In genomic region chr7:142716596-142716995, GRCh38 we compare ENCODE assay signal across 25 cellular contexts. TPM values are rescaled to one million over a fixed set of nuclear protein-coding genes. Genes with fewer than 3 reads are reported as not detected.
DNase-seq lines count a peak whose midpoint lies in the region; ATAC-seq and TF ChIP-seq lines count a peak whose summit lies in the region.
"Had no signal": no experiment of that assay in that cellular context is flagged by ENCODE, and none has a peak within 500 bp of the region (broad histone marks: within the 10 kb centered on the region; RNA-seq: fewer than 3 reads in every experiment).

No MANE protein-coding gene starts in this region.

- no peak for TF ChIP-seq CTCF in WTC11 (IDR thresholded peaks at IDR 0.05)

- no peaks in the 10 kb centered on the region for H3K36me3 Mint-ChIP-seq in activated T-cell treated with anti-CD3 and anti-CD28 coated beads, Interleukin-2, amount 50 U/mL, for 24 hours (ENCODE audit: low read depth)
- H3K36me3 Mint-ChIP-seq in activated CD4-positive, alpha-beta memory T cell treated with anti-CD3 and anti-CD28 coated beads, Interleukin-2, amount 10 ng/mL, durations not matched to agents 7 days and 5 days (ENCODE audit: low read depth): no peaks in the 10 kb centered on the region
- no peaks in the 10 kb centered on the region for H3K36me3 Mint-ChIP-seq in naive thymus-derived CD8-positive, alpha-beta T cell
- H3K36me3 Mint-ChIP-seq in WTC11: no peaks in the 10 kb centered on the region
- H3K36me3 Mint-ChIP-seq: CD8-positive, alpha-beta T cell had no signal

- no peaks in the 10 kb centered on the region for H3K9me3 Mint-ChIP-seq in activated T-cell treated with anti-CD3 and anti-CD28 coated beads, Interleukin-2, amount 50 U/mL, for 24 hours
- H3K9me3 Mint-ChIP-seq in activated CD4-positive, alpha-beta memory T cell treated with anti-CD3 and anti-CD28 coated beads, Interleukin-2, amount 10 ng/mL, durations not matched to agents 7 days and 5 days: no peaks in the 10 kb centered on the region
- no peaks in the 10 kb centered on the region for H3K9me3 Mint-ChIP-seq in naive thymus-derived CD8-positive, alpha-beta T cell
- no peaks in the 10 kb centered on the region for H3K9me3 Mint-ChIP-seq in WTC11
- H3K9me3 Mint-ChIP-seq: CD8-positive, alpha-beta T cell; neural crest cell had no signal

- H3K27ac Mint-ChIP-seq in activated T-cell treated with anti-CD3 and anti-CD28 coated beads, Interleukin-2, amount 50 U/mL, for 24 hours: peak overlapping the region; percentile 33
- H3K27ac Mint-ChIP-seq in activated CD4-positive, alpha-beta memory T cell treated with anti-CD3 and anti-CD28 coated beads, Interleukin-2, amount 10 ng/mL, durations not matched to agents 7 days and 5 days: peak overlapping the region; percentile 80
- peak overlapping the region in 7 of 10 donors; percentile 50 to 92 (median 70) for H3K27ac Mint-ChIP-seq in naive thymus-derived CD8-positive, alpha-beta T cell
- H3K27ac Mint-ChIP-seq in WTC11: no peak overlapping the region

- CTCF ChIA-PET in activated CD4-positive, alpha-beta memory T cell treated with anti-CD3 and anti-CD28 coated beads, Interleukin-2, amount 10 ng/mL, durations not matched to agents 7 days and 5 days (lab: Charles Lee): interaction anchor here (1.5 kb wide), 1 partner anchor 67 kb away, joined by 4 read pairs; no protein-coding TSS in a partner anchor
- CTCF ChIA-PET in WTC11 (lab: Charles Lee): interaction anchor here (0.9 kb wide), 1 partner anchor 67 kb away, joined by 3 read pairs; no protein-coding TSS in a partner anchor

- H3K27me3 Mint-ChIP-seq in activated T-cell treated with anti-CD3 and anti-CD28 coated beads, Interleukin-2, amount 50 U/mL, for 24 hours: no peaks in the 10 kb centered on the region
- H3K27me3 Mint-ChIP-seq in activated CD4-positive, alpha-beta memory T cell treated with anti-CD3 and anti-CD28 coated beads, Interleukin-2, amount 10 ng/mL, durations not matched to agents 7 days and 5 days: no peaks in the 10 kb centered on the region
- no peaks in the 10 kb centered on the region for H3K27me3 Mint-ChIP-seq in naive thymus-derived CD8-positive, alpha-beta T cell
- no peaks in the 10 kb centered on the region for H3K27me3 Mint-ChIP-seq in WTC11 (ENCODE audit: low read depth)

- peaks cover 60% of the 10 kb centered on the region for H3K4me1 Mint-ChIP-seq in activated T-cell treated with anti-CD3 and anti-CD28 coated beads, Interleukin-2, amount 50 U/mL, for 24 hours (ENCODE audit: low read depth)
- H3K4me1 Mint-ChIP-seq in activated CD4-positive, alpha-beta memory T cell treated with anti-CD3 and anti-CD28 coated beads, Interleukin-2, amount 10 ng/mL, durations not matched to agents 7 days and 5 days: peaks cover 78% of the 10 kb centered on the region
- peaks cover 7 to 81% (median 53%) of the 10 kb centered on the region in 4 donors for H3K4me1 Mint-ChIP-seq in naive thymus-derived CD8-positive, alpha-beta T cell
- peaks cover 18% of the 10 kb centered on the region for H3K4me1 Mint-ChIP-seq in WTC11
- H3K4me1 Mint-ChIP-seq: neural crest cell had no signal

- H3K4me3 Mint-ChIP-seq in activated T-cell treated with anti-CD3 and anti-CD28 coated beads, Interleukin-2, amount 50 U/mL, for 24 hours: peak overlapping the region; percentile 4
- peak overlapping the region; percentile 47 for H3K4me3 Mint-ChIP-seq in activated CD4-positive, alpha-beta memory T cell treated with anti-CD3 and anti-CD28 coated beads, Interleukin-2, amount 10 ng/mL, durations not matched to agents 7 days and 5 days
- H3K4me3 Mint-ChIP-seq in naive thymus-derived CD8-positive, alpha-beta T cell: peak overlapping the region; percentile 46 to 81 (median 64)
- H3K4me3 Mint-ChIP-seq in WTC11: no peak overlapping the region
- H3K4me3 Mint-ChIP-seq: CD8-positive, alpha-beta T cell; neural crest cell had no signal

- DNase-seq in activated T-cell treated with anti-CD3 and anti-CD28 coated beads, Interleukin-2, amount 50 U/mL, for 24 hours: no peak
- no peak for DNase-seq in activated T-cell treated with anti-CD3 and anti-CD28 coated beads, Interleukin-2, amount 50 U/mL, for 48 hours
- DNase-seq in GDM1 (lab: John Stamatoyannopoulos, UW) (peak; percentile 77), NCI-H524 (lab: John Stamatoyannopoulos, UW) (no peak), WTC11 (ENCODE audit: low spot score) (no peak)
- no peak for DNase-seq in activated CD4-positive, alpha-beta memory T cell treated with anti-CD3 and anti-CD28 coated beads, Interleukin-2, amount 10 ng/mL, durations not matched to agents 7 days and 5 days
- DNase-seq in naive thymus-derived CD8-positive, alpha-beta T cell: no peak
- DNase-seq: CD8-positive, alpha-beta T cell; DMS53; effector CD8-positive, alpha-beta T cell; gastrocnemius medialis; hypothalamus; islet precursor cell; Karpas-422; NCI-H1694; NCI-H2171 treated with DMSO at 0.1 percent for 48 hours; NCI-H526; T-helper 9 cell; testis had no signal

- POLR2A ChIA-PET in activated CD4-positive, alpha-beta memory T cell treated with anti-CD3 and anti-CD28 coated beads, Interleukin-2, amount 10 ng/mL, durations not matched to agents 7 days and 5 days (lab: Charles Lee): interaction anchor here (1.2 to 5.8 kb wide), 4 partner anchors 26 to 92 kb away, joined by 3 to 74 read pairs (median 24); no protein-coding TSS in a partner anchor
- POLR2A ChIA-PET in naive thymus-derived CD8-positive, alpha-beta T cell (lab: Charles Lee): interaction anchor here (0.7 to 7.4 kb wide), 5 partner anchors 67 to 92 kb away, joined by 3 to 96 read pairs (median 5); no protein-coding TSS in a partner anchor
- POLR2A ChIA-PET in WTC11 (lab: Charles Lee): no interaction called here

- no peak for ATAC-seq in naive thymus-derived CD8-positive, alpha-beta T cell
- ATAC-seq in HG03521 (IDR thresholded peaks at IDR 0.05; ENCODE audit: unreplicated experiment) (no peak), WTC11 (no peak)
- ATAC-seq: CD8-positive, alpha-beta T cell; esophagus mucosa; gastrocnemius medialis had no signal

TF ChIP-seq in WTC11, 78 proteins besides CTCF, POLR2A, EP300 and RAD21:
- TF ChIP-seq USF1 (CRISPR knock-in tag; IDR thresholded peaks at IDR 0.05) (no peak), HMGA2 (CRISPR knock-in tag; IDR thresholded peaks at IDR 0.05) (no peak), E2F5 (CRISPR knock-in tag; IDR thresholded peaks at IDR 0.05) (no peak), TEAD1 (CRISPR knock-in tag; IDR thresholded peaks at IDR 0.05) (no peak), HMGXB4 (CRISPR knock-in tag; IDR thresholded peaks at IDR 0.05) (no peak), NFE2L1 (CRISPR knock-in tag; IDR thresholded peaks at IDR 0.05) (no peak)

RNA-seq across cellular contexts. Expression of gene PRSS1, which starts 32.7 kb away (rescaled TPM):
- total RNA-seq in activated CD4-positive, alpha-beta memory T cell treated with anti-CD3 and anti-CD28 coated beads, Interleukin-2, amount 10 ng/mL, durations not matched to agents 7 days and 5 days: not detected
- not detected for total RNA-seq in naive thymus-derived CD8-positive, alpha-beta T cell
- not detected for polyA plus RNA-seq in naive thymus-derived CD8-positive, alpha-beta T cell
- total RNA-seq in WTC11 (2021): 9.9 to 14.8 TPM (median 11.1 TPM) in 3 replicates
- total RNA-seq: CD8-positive, alpha-beta T cell; esophagus mucosa; gastrocnemius medialis; liver; neural crest cell; SJSA1; testis had no signal
- polyA plus RNA-seq: AG04450, liver had no signal

RNA-seq across cellular contexts. Expression of gene PRSS2, which starts 54.2 kb away (rescaled TPM):
- total RNA-seq in activated CD4-positive, alpha-beta memory T cell treated with anti-CD3 and anti-CD28 coated beads, Interleukin-2, amount 10 ng/mL, durations not matched to agents 7 days and 5 days: not detected
- not detected for total RNA-seq in naive thymus-derived CD8-positive, alpha-beta T cell
- not detected for polyA plus RNA-seq in naive thymus-derived CD8-positive, alpha-beta T cell
- 27.6 to 41.2 TPM (median 28.2 TPM) in 3 replicates for total RNA-seq in WTC11 (2021)
- total RNA-seq: CD8-positive, alpha-beta T cell; esophagus mucosa; gastrocnemius medialis; liver; neural crest cell; SJSA1; testis had no signal
- polyA plus RNA-seq: AG04450 had no signal

Comparison
In these comparisons a context has a peak if more than half of its experiments do, and no peak if none do; other contexts are left out.
1. RNA of gene PRSS1, which starts 32.7 kb away (total RNA-seq): 9.9 to 14.8 TPM in WTC11; not detected in activated CD4-positive, alpha-beta memory T cell treated with anti-CD3 and anti-CD28 coated beads, Interleukin-2, amount 10 ng/mL, durations not matched to agents 7 days and 5 days and not detected in naive thymus-derived CD8-positive, alpha-beta T cell; every median in the first group is over 10 times any median in the second.
2. RNA of gene PRSS2, which starts 54.2 kb away (total RNA-seq): 27.6 to 41.2 TPM in WTC11; not detected in activated CD4-positive, alpha-beta memory T cell treated with anti-CD3 and anti-CD28 coated beads, Interleukin-2, amount 10 ng/mL, durations not matched to agents 7 days and 5 days and not detected in naive thymus-derived CD8-positive, alpha-beta T cell; every median in the first group is over 10 times any median in the second.